ENCODE assay signal across 8 cellular contexts in genomic region chr10:124649209-124649608, GRCh38.
A peak's percentile ranks its signal among the peaks of the same experiment; 100 is the strongest.
DNase-seq lines count a peak whose midpoint lies in the region; ATAC-seq, FAIRE-seq and TF ChIP-seq lines count a peak whose summit lies in the region.

No MANE protein-coding gene starts in this region.

- peak in 1 of 2 donors; percentile 54 for TF ChIP-seq EP300 in tibial nerve (IDR thresholded peaks at IDR 0.05)

- no peak for DNase-seq in activated CD4-positive, alpha-beta T cell treated with anti-CD3 and anti-CD28 coated beads, Interleukin-2, amount 10 ng/mL, durations not matched to agents 7 days and 5 days
- DNase-seq in activated CD4-positive, alpha-beta T cell treated with anti-CD3 and anti-CD28 coated beads for 1 hour = no peak
- DNase-seq in bronchial epithelial cell (ENCODE audit: low read depth) = peak; percentile 50
- no peak for DNase-seq in lower lobe of right lung
- DNase-seq in tibial nerve (ENCODE audit: low spot score in 2 of 2) = peak in 1 of 2 donors; percentile 32
- DNase-seq in A673 (ENCODE audit: low spot score) = no peak
- no peak for DNase-seq in GM13977 (ENCODE audit: low spot score)

- ATAC-seq in lower lobe of right lung (no peak), GM18870 (IDR thresholded peaks at IDR 0.05; ENCODE audit: unreplicated experiment) (no peak)

- H3K36me3 ChIP-seq in bronchial epithelial cell (ENCODE audit: control insufficient read depth, insufficient read depth, low read length) (peaks cover 3% of the 10 kb centered on the region), lower lobe of right lung (no peaks in the 10 kb centered on the region), tibial nerve (peaks cover 0 to 6% (median 0%) of the 10 kb centered on the region in 3 donors), A673 (ENCODE audit: insufficient read depth, low read length, poor library complexity, severe bottlenecking) (no peaks in the 10 kb centered on the region)

- WGBS in tibial nerve, 2 donors = 30 to 37% methylated on average over 5 of the region's 5 CpGs

- intact Hi-C loops in lower lobe of right lung (cut with DNase I) (no loop called here), A673 (cut with micrococcal nuclease; ENCODE audit: unreplicated experiment) (no loop called here)

- no peaks in the 10 kb centered on the region for H3K27me3 Mint-ChIP-seq in activated CD4-positive, alpha-beta T cell treated with anti-CD3 and anti-CD28 coated beads, Interleukin-2, amount 10 ng/mL, durations not matched to agents 7 days and 5 days

- no peak for TF ChIP-seq POLR2A in tibial nerve (IDR thresholded peaks at IDR 0.05)

- POLR2A ChIA-PET in activated CD4-positive, alpha-beta T cell treated with anti-CD3 and anti-CD28 coated beads, Interleukin-2, amount 10 ng/mL, durations not matched to agents 7 days and 5 days (lab: Charles Lee) = no interaction called here
- POLR2A ChIA-PET in A673 (lab: Charles Lee; ENCODE audit: low non-redundant PET) = no interaction called here

- CTCF ChIA-PET in activated CD4-positive, alpha-beta T cell treated with anti-CD3 and anti-CD28 coated beads, Interleukin-2, amount 10 ng/mL, durations not matched to agents 7 days and 5 days (lab: Charles Lee) = interaction anchor here (0.8 to 3.5 kb wide), 12 partner anchors 10 to 96 kb away, joined by 3 to 21 read pairs (median 5); no protein-coding TSS in a partner anchor
- CTCF ChIA-PET in A673 (lab: Charles Lee) = no interaction called here

- H3K4me1 Mint-ChIP-seq in activated CD4-positive, alpha-beta T cell treated with anti-CD3 and anti-CD28 coated beads, Interleukin-2, amount 10 ng/mL, durations not matched to agents 7 days and 5 days = peaks cover 82% of the 10 kb centered on the region

- H3K9me3 ChIP-seq in lower lobe of right lung (no peaks in the 10 kb centered on the region), tibial nerve (no peaks in the 10 kb centered on the region), A673 (ENCODE audit: low read depth, low read length, poor library complexity, severe bottlenecking) (no peaks in the 10 kb centered on the region)

- in situ Hi-C loops in GM13977 (cut with MboI; ENCODE audit: low pct_unique_long_range_greater_than_20kb, low sequenced_read_pairs, unreplicated experiment) = no loop called here

- no TSS peak for BruUV-seq in A673 (replicated peaks; lab: Mats Ljungman, UMichigan)

- H3K9me3 Mint-ChIP-seq in activated CD4-positive, alpha-beta T cell treated with anti-CD3 and anti-CD28 coated beads, Interleukin-2, amount 10 ng/mL, durations not matched to agents 7 days and 5 days = no peaks in the 10 kb centered on the region

- FAIRE-seq in bronchial epithelial cell (lab: Jason Lieb, UNC) = no peak

- H3K4me3 Mint-ChIP-seq in activated CD4-positive, alpha-beta T cell treated with anti-CD3 and anti-CD28 coated beads, Interleukin-2, amount 10 ng/mL, durations not matched to agents 7 days and 5 days = no peak overlapping the region

- H3K27me3 ChIP-seq in bronchial epithelial cell (ENCODE audit: control insufficient read depth, insufficient read depth, low read length) (no peaks in the 10 kb centered on the region), lower lobe of right lung (ENCODE audit: low read depth) (no peaks in the 10 kb centered on the region), tibial nerve (no peaks in the 10 kb centered on the region), A673 (replicated peaks; ENCODE audit: insufficient read depth, low read depth, low read length, poor library complexity) (no peaks in the 10 kb centered on the region)

- H3K27ac Mint-ChIP-seq in activated CD4-positive, alpha-beta T cell treated with anti-CD3 and anti-CD28 coated beads, Interleukin-2, amount 10 ng/mL, durations not matched to agents 7 days and 5 days = peak overlapping the region; percentile 98

- H3K4me3 ChIP-seq in bronchial epithelial cell (ENCODE audit: low read depth, low read length) (no peak overlapping the region), lower lobe of right lung (no peak overlapping the region), tibial nerve (no peak overlapping the region), A673 (ENCODE audit: low read depth, low read length, poor library complexity, severe bottlenecking) (no peak overlapping the region)

- TF ChIP-seq CTCF in bronchial epithelial cell (IDR thresholded peaks at IDR 0.05; ENCODE audit: insufficient read depth, low read length, severe bottlenecking) = no peak
- no peak for TF ChIP-seq CTCF in lower lobe of right lung (IDR thresholded peaks at IDR 0.05)
- TF ChIP-seq CTCF in tibial nerve (IDR thresholded peaks at IDR 0.05) = no peak
- TF ChIP-seq CTCF in A673 (conservative IDR thresholded peaks at IDR 0.05; ENCODE audit: low read depth, low read length) = no peak
- no peak for TF ChIP-seq CTCF in GM13977 (IDR thresholded peaks at IDR 0.05; ENCODE audit: extremely low read depth, insufficient read depth, missing control alignments)

- peaks cover 30% of the 10 kb centered on the region for H3K36me3 Mint-ChIP-seq in activated CD4-positive, alpha-beta T cell treated with anti-CD3 and anti-CD28 coated beads, Interleukin-2, amount 10 ng/mL, durations not matched to agents 7 days and 5 days (ENCODE audit: low read depth)

- peaks cover 97% of the 10 kb centered on the region for H3K4me1 ChIP-seq in lower lobe of right lung
- peaks cover 5 to 100% (median 89%) of the 10 kb centered on the region in 4 donors for H3K4me1 ChIP-seq in tibial nerve
- H3K4me1 ChIP-seq in A673 (ENCODE audit: insufficient read depth, low read length, poor library complexity, severe bottlenecking) = peaks cover 17% of the 10 kb centered on the region

- H3K27ac ChIP-seq in lower lobe of right lung = peak overlapping the region; percentile 83
- H3K27ac ChIP-seq in tibial nerve = peak overlapping the region; percentile 54 to 91 (median 82)
- H3K27ac ChIP-seq in A673 (ENCODE audit: low read depth, low read length, poor library complexity, severe bottlenecking) = no peak overlapping the region
